8 cellular contexts compared by ENCODE assay signal in genomic region chr16:48166617-48167016, GRCh38. TPM values are rescaled to one million over a fixed set of nuclear protein-coding genes. Genes with fewer than 3 reads are reported as not detected.
"Had no signal": no experiment of that assay in that cellular context is flagged by ENCODE, and none has a peak within 500 bp of the region (broad histone marks: within the 10 kb centered on the region; RNA-seq: fewer than 3 reads in every experiment).

No MANE protein-coding gene starts in this region.

RNA-seq across cellular contexts. Expression of gene ABCC12, which starts 10.8 kb away (rescaled TPM):
- total RNA-seq: LHCN-M2, M059J, NCI-H460, OCI-LY7, PC-9, SJCRH30, SK-MEL-5, T-cell had no signal
